In genomic region chr11:85756401-85757200, GRCh38 we compare ENCODE assay signal across 9 cellular contexts. TPM values are rescaled to one million over a fixed set of nuclear protein-coding genes. Genes with fewer than 3 reads are reported as not detected.
DNase-seq lines count a peak whose midpoint lies in the region; ATAC-seq lines count a peak whose summit lies in the region.
"Had no signal": no experiment of that assay in that cellular context is flagged by ENCODE, and none has a peak within 500 bp of the region (broad histone marks: within the 10 kb centered on the region; RNA-seq: fewer than 3 reads in every experiment).

No MANE protein-coding gene starts in this region.

- H3K9me3 Mint-ChIP-seq in activated CD4-positive, alpha-beta memory T cell treated with anti-CD3 and anti-CD28 coated beads for 36 hours: no peaks in the 10 kb centered on the region

- peaks cover 5% of the 10 kb centered on the region for H3K36me3 Mint-ChIP-seq in activated CD4-positive, alpha-beta memory T cell treated with anti-CD3 and anti-CD28 coated beads for 36 hours

- H3K27me3 Mint-ChIP-seq in activated CD4-positive, alpha-beta memory T cell treated with anti-CD3 and anti-CD28 coated beads for 36 hours: no peaks in the 10 kb centered on the region

- peaks cover 78% of the 10 kb centered on the region for H3K4me1 Mint-ChIP-seq in activated CD4-positive, alpha-beta memory T cell treated with anti-CD3 and anti-CD28 coated beads for 36 hours (ENCODE audit: low read depth)

- POLR2A ChIA-PET in activated CD4-positive, alpha-beta memory T cell treated with anti-CD3 and anti-CD28 coated beads for 36 hours (lab: Charles Lee): no interaction called here

- peak; percentile 19 for ATAC-seq in stimulated activated naive CD8-positive, alpha-beta T cell treated with anti-CD3 and anti-CD28 coated beads, Interleukin-15, Interleukin-2, amounts not matched to agents 100 U/mL and 50 U/mL, for 24 hours
- ATAC-seq in GM21717 (IDR thresholded peaks at IDR 0.05; ENCODE audit: unreplicated experiment): no peak

- DNase-seq in activated T-cell treated with anti-CD3 and anti-CD28 coated beads for 4 hours: peak; percentile 37
- DNase-seq in activated T-cell treated with anti-CD3 and anti-CD28 coated beads, Interleukin-2, amount 50 U/mL, for 1 hour: no peak
- DNase-seq in activated CD4-positive, alpha-beta memory T cell treated with anti-CD3 and anti-CD28 coated beads for 36 hours: peak; percentile 37
- DNase-seq in effector CD8-positive, alpha-beta T cell (lab: John Stamatoyannopoulos, UW): peak; percentile 20
- DNase-seq in stimulated activated naive CD8-positive, alpha-beta T cell treated with anti-CD3 and anti-CD28 coated beads, Interleukin-15, Interleukin-2, amounts not matched to agents 100 U/mL and 50 U/mL, for 24 hours: no peak
- no peak for DNase-seq in NOMO-1 treated with dmso at 0.1 percent for 144 hours (lab: John Stamatoyannopoulos, UW; ENCODE audit: unreplicated experiment)
- DNase-seq in SK-N-DZ (ENCODE audit: low spot score): no peak
- DNase-seq: aorta had no signal

- no peak overlapping the region for H3K4me3 Mint-ChIP-seq in activated CD4-positive, alpha-beta memory T cell treated with anti-CD3 and anti-CD28 coated beads for 36 hours

- H3K27ac Mint-ChIP-seq in activated CD4-positive, alpha-beta memory T cell treated with anti-CD3 and anti-CD28 coated beads for 36 hours: peak overlapping the region; percentile 20

- CTCF ChIA-PET in activated CD4-positive, alpha-beta memory T cell treated with anti-CD3 and anti-CD28 coated beads for 36 hours (lab: Charles Lee): no interaction called here

- intact Hi-C loops in activated CD4-positive, alpha-beta memory T cell treated with anti-CD3 and anti-CD28 coated beads for 36 hours (cut with micrococcal nuclease): loop anchor here (1.0 to 10.0 kb wide), 2 partner anchors 192 to 488 kb away; partner anchors contain the start of gene EED

RNA-seq across cellular contexts. Expression of gene SYTL2, which starts 54.3 kb away (rescaled TPM):
- total RNA-seq in activated CD4-positive, alpha-beta memory T cell treated with anti-CD3 and anti-CD28 coated beads for 36 hours: 10 to 100 TPM; 10.2 TPM
- polyA plus RNA-seq in SK-N-DZ (2014; cell fraction: cytosol; rRNA removed): 7.4 and 8.2 TPM in 2 replicates
- 9.3 and 15.5 TPM in 2 replicates for polyA plus RNA-seq in SK-N-DZ (2014; cell fraction: nucleus; rRNA removed)

Comparison
In these comparisons a context has a peak if more than half of its experiments do, and no peak if none do; other contexts are left out.
1. DNase-seq: peak in activated T-cell treated with anti-CD3 and anti-CD28 coated beads for 4 hours (single experiment), activated CD4-positive, alpha-beta memory T cell treated with anti-CD3 and anti-CD28 coated beads for 36 hours (single experiment) and effector CD8-positive, alpha-beta T cell (single experiment); none in activated T-cell treated with anti-CD3 and anti-CD28 coated beads, Interleukin-2, amount 50 U/mL, for 1 hour (single experiment), stimulated activated naive CD8-positive, alpha-beta T cell treated with anti-CD3 and anti-CD28 coated beads, Interleukin-15, Interleukin-2, amounts not matched to agents 100 U/mL and 50 U/mL, for 24 hours (single experiment), NOMO-1 treated with dmso at 0.1 percent for 144 hours (single experiment) and SK-N-DZ (single experiment).